Comparison of ENCODE assay signal across 27 cellular contexts in the genomic region with DNA sequence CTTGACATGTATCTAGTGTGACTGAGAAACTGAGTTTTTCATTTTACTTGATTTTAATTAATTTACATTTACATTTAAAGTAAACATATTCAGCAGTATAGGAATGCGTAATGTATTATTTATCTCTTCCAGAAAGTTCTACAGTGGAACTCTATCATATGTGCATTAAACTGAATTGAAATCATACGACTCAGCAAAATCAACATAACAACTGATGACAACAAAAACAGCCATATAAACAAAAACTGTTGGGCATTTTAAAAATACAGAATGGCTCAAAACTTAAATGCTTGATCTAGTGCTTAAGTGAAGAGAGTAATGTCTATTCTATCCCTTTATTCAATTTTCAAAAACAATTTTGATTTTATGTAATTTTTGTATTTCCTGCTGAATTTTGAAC.
DNase-seq lines count a peak whose midpoint lies in the region; ATAC-seq, FAIRE-seq and TF ChIP-seq lines count a peak whose summit lies in the region.
"Had no signal": no experiment of that assay in that cellular context is flagged by ENCODE, and none has a peak within 500 bp of the region (broad histone marks: within the 10 kb centered on the region; RNA-seq: fewer than 3 reads in every experiment).

No MANE protein-coding gene starts in this region.

- FAIRE-seq in HepG2 (lab: Jason Lieb, UNC) (no peak), K562 (lab: Jason Lieb, UNC) (no peak), small intestine (lab: Jason Lieb, UNC) (no peak)
- FAIRE-seq: GM12878, GM12892, GM18507 had no signal

- no peak overlapping the region for H4K91ac ChIP-seq in IMR-90 (ENCODE audit: insufficient read depth, low read depth, low read length)

- no peaks in the 10 kb centered on the region for H3K27me3 ChIP-seq in HepG2 (ENCODE audit: control insufficient read depth in 1 of 2, insufficient read depth in 2 of 2, low read length in 2 of 2)
- no peaks in the 10 kb centered on the region for H3K27me3 ChIP-seq in right lobe of liver
- no peaks in the 10 kb centered on the region; the same call in 1 of the 2 replicates for H3K27me3 ChIP-seq in IMR-90 (ENCODE audit: control insufficient read depth, insufficient read depth, low read length)
- no peaks in the 10 kb centered on the region for H3K27me3 ChIP-seq in K562 (ENCODE audit: control insufficient read depth in 2 of 2, insufficient read depth in 2 of 2, low read length in 2 of 2)
- no peaks in the 10 kb centered on the region for H3K27me3 ChIP-seq in smooth muscle cell (ENCODE audit: low read depth)
- no peaks in the 10 kb centered on the region for H3K27me3 ChIP-seq in Karpas-422 (ENCODE audit: low read length)
- H3K27me3 ChIP-seq in small intestine (ENCODE audit: control insufficient read depth in 2 of 2, insufficient read depth in 2 of 2, low read length in 2 of 2): no peaks in the 10 kb centered on the region
- H3K27me3 ChIP-seq: BE2C, BLaER1 had no signal

- H3K9ac ChIP-seq in HepG2 (ENCODE audit: insufficient read depth, low read depth, low read length) (no peak overlapping the region), IMR-90 (ENCODE audit: low read depth, low read length) (no peak overlapping the region), K562 (ENCODE audit: insufficient read depth in 1 of 2, low read depth in 2 of 2, low read length in 2 of 2) (no peak overlapping the region), smooth muscle cell (ENCODE audit: low read depth) (no peak overlapping the region), Karpas-422 (ENCODE audit: low read length) (no peak overlapping the region)
- H3K9ac ChIP-seq: BLaER1 had no signal

- H2AK5ac ChIP-seq in IMR-90 (ENCODE audit: low read depth, low read length): no peak overlapping the region

- H3K4me1 ChIP-seq in HepG2 (ENCODE audit: insufficient read depth, low read length): no peaks in the 10 kb centered on the region
- H3K4me1 ChIP-seq in right lobe of liver: no peaks in the 10 kb centered on the region
- peaks cover 3% of the 10 kb centered on the region for H3K4me1 ChIP-seq in IMR-90 (ENCODE audit: control insufficient read depth, insufficient read depth, low read length)
- H3K4me1 ChIP-seq in K562 (replicated peaks in 1 of 2; ENCODE audit: control insufficient read depth in 2 of 2, insufficient read depth in 2 of 2, low read length in 2 of 2): no peaks in the 10 kb centered on the region
- peaks cover 16% of the 10 kb centered on the region for H3K4me1 ChIP-seq in smooth muscle cell (ENCODE audit: low read depth)
- H3K4me1 ChIP-seq in Karpas-422 (ENCODE audit: low read length): no peaks in the 10 kb centered on the region
- no peaks in the 10 kb centered on the region for H3K4me1 ChIP-seq in small intestine (ENCODE audit: control insufficient read depth in 2 of 2, insufficient read depth in 1 of 2, low read depth in 1 of 2, low read length in 1 of 2)
- H3K4me1 ChIP-seq: BE2C, BLaER1 had no signal

- no peaks in the 10 kb centered on the region for H3F3A ChIP-seq in smooth muscle cell (ENCODE audit: low read depth)

- H2BK15ac ChIP-seq in IMR-90 (ENCODE audit: low read depth, low read length): no peak overlapping the region

- CTCF ChIA-PET in HepG2 (lab: Yijun Ruan, JAX; ENCODE audit: low intra/inter-chr PET ratio, low total read pairs): no interaction called here
- CTCF ChIA-PET in IMR-90 (lab: Yijun Ruan, JAX): no interaction called here
- CTCF ChIA-PET in K562 (lab: Yijun Ruan, JAX; ENCODE audit: low intra/inter-chr PET ratio): no interaction called here

- no peak for ATAC-seq in HepG2
- no peak for ATAC-seq in right lobe of liver
- ATAC-seq in IMR-90 (ENCODE audit: low read depth): no peak
- no peak for ATAC-seq in K562
- ATAC-seq in GM21529 (IDR thresholded peaks at IDR 0.05; ENCODE audit: unreplicated experiment): no peak
- ATAC-seq: GM12878 had no signal

- no peak overlapping the region for H3K56ac ChIP-seq in IMR-90 (ENCODE audit: extremely low read depth, insufficient read depth, low read length)

- H3K36me3 ChIP-seq in HepG2 (replicated peaks in 1 of 2; ENCODE audit: control insufficient read depth in 1 of 2, insufficient read depth in 2 of 2, low read length in 2 of 2) (no peaks in the 10 kb centered on the region), right lobe of liver (no peaks in the 10 kb centered on the region), IMR-90 (ENCODE audit: control insufficient read depth, insufficient read depth, low read length) (no peaks in the 10 kb centered on the region), K562 (ENCODE audit: control insufficient read depth, insufficient read depth, low read length) (no peaks in the 10 kb centered on the region), smooth muscle cell (ENCODE audit: low read depth) (no peaks in the 10 kb centered on the region), Karpas-422 (ENCODE audit: insufficient read depth, low read length) (no peaks in the 10 kb centered on the region), small intestine (ENCODE audit: control insufficient read depth in 2 of 2, insufficient read depth in 2 of 2, low read length in 2 of 2) (no peaks in the 10 kb centered on the region)
- H3K36me3 ChIP-seq: BE2C, BLaER1 had no signal

- no peak overlapping the region for H2AK9ac ChIP-seq in IMR-90 (replicated peaks; ENCODE audit: low read depth, low read length, poor library complexity)

- H3K27ac ChIP-seq in HepG2 (ENCODE audit: extremely low read length, insufficient read depth, low read length) (no peak overlapping the region), right lobe of liver (no peak overlapping the region), IMR-90 (ENCODE audit: insufficient read depth, low read length) (no peak overlapping the region), K562 (ENCODE audit: extremely low read depth, low read depth, low read length) (no peak overlapping the region), smooth muscle cell (ENCODE audit: low read depth) (no peak overlapping the region), Karpas-422 (ENCODE audit: low read length) (no peak overlapping the region), small intestine (ENCODE audit: low read depth in 1 of 2, low read length in 1 of 2) (no peak overlapping the region)
- H3K27ac ChIP-seq: 22Rv1, BLaER1 had no signal

- H3K79me1 ChIP-seq in IMR-90 (ENCODE audit: low read depth in 1 of 2, low read length in 2 of 2): no peaks in the 10 kb centered on the region

- no peak overlapping the region for H3K23ac ChIP-seq in IMR-90 (ENCODE audit: low read depth, low read length)

- DNase-seq in HepG2 (ENCODE audit: low spot score) (no peak), right lobe of liver (no peak), IMR-90 (no peak), K562 (ENCODE audit: extremely low read depth in 1 of 4, low spot score in 3 of 4) (no peak), smooth muscle cell (lab: John Stamatoyannopoulos, UW; ENCODE audit: unreplicated experiment) (no peak), Karpas-422 (no peak), small intestine (no peak)
- DNase-seq: ACHN; BE2C; C1 segment of cervical spinal cord; CD4-positive, alpha-beta memory T cell; CD4-positive, CD25-positive, alpha-beta regulatory T cell; CD8-positive, alpha-beta memory T cell; COR-L47; DMS 273 treated with DMSO at 0.1 percent for 48 hours; DMS153; DMS53; DMS79; DND-41; EL; GDM1 had no signal

- H3K9me3 ChIP-seq in HepG2 (ENCODE audit: low read length): peaks cover 9% of the 10 kb centered on the region; the same call in 1 of the 2 replicates
- no peaks in the 10 kb centered on the region for H3K9me3 ChIP-seq in right lobe of liver
- H3K9me3 ChIP-seq in IMR-90 (ENCODE audit: control insufficient read depth, insufficient read depth, low read length): peaks cover 9% of the 10 kb centered on the region; the same call in 1 of the 2 replicates
- H3K9me3 ChIP-seq in K562 (replicated peaks; ENCODE audit: control insufficient read depth, insufficient read depth, low read depth, low read length): no peaks in the 10 kb centered on the region
- no peaks in the 10 kb centered on the region for H3K9me3 ChIP-seq in smooth muscle cell (replicated peaks; ENCODE audit: low read depth)
- no peaks in the 10 kb centered on the region for H3K9me3 ChIP-seq in Karpas-422 (ENCODE audit: low read length)
- no peaks in the 10 kb centered on the region for H3K9me3 ChIP-seq in small intestine (ENCODE audit: control insufficient read depth, low read depth)
- H3K9me3 ChIP-seq: BE2C had no signal

- H3K9me1 ChIP-seq in IMR-90 (ENCODE audit: insufficient read depth, low read length) (no peaks in the 10 kb centered on the region), K562 (ENCODE audit: control insufficient read depth, insufficient read depth, low read length) (no peaks in the 10 kb centered on the region)

- no peak overlapping the region for H2BK5ac ChIP-seq in IMR-90 (ENCODE audit: low read depth, low read length, poor library complexity, severe bottlenecking)

- no peak overlapping the region for H4K8ac ChIP-seq in IMR-90 (ENCODE audit: low read depth in 2 of 2, low read length in 2 of 2)

- POLR2A ChIA-PET in HepG2 (lab: Yijun Ruan, JAX): no interaction called here
- POLR2A ChIA-PET in IMR-90 (lab: Charles Lee; ENCODE audit: unreplicated experiment): no interaction called here
- POLR2A ChIA-PET in K562 (lab: Yijun Ruan, JAX): no interaction called here

- H3K4me2 ChIP-seq in HepG2 (ENCODE audit: low read depth, low read length) (no peak overlapping the region), IMR-90 (ENCODE audit: low read depth, low read length) (no peak overlapping the region), K562 (ENCODE audit: insufficient read depth, low read length) (no peak overlapping the region), smooth muscle cell (peak overlapping the region; percentile 5), Karpas-422 (ENCODE audit: low read depth, low read length, poor library complexity, severe bottlenecking) (no peak overlapping the region)
- H3K4me2 ChIP-seq: BLaER1 had no signal

- no peak overlapping the region for H2BK20ac ChIP-seq in IMR-90 (ENCODE audit: low read depth, low read length)

- H2AFZ ChIP-seq in HepG2 (ENCODE audit: low read length) (no peak overlapping the region), IMR-90 (replicated peaks; ENCODE audit: low read length, poor library complexity) (no peak overlapping the region), K562 (ENCODE audit: low read depth, low read length) (no peak overlapping the region), smooth muscle cell (ENCODE audit: low read depth) (no peak overlapping the region), Karpas-422 (ENCODE audit: low read length) (no peak overlapping the region)

- H3K79me2 ChIP-seq in HepG2 (ENCODE audit: insufficient read depth, low read length) (no peaks in the 10 kb centered on the region), K562 (ENCODE audit: control insufficient read depth, insufficient read depth, low read length) (no peaks in the 10 kb centered on the region), smooth muscle cell (ENCODE audit: low read depth) (no peaks in the 10 kb centered on the region), Karpas-422 (ENCODE audit: low read length) (no peaks in the 10 kb centered on the region)

- H4K5ac ChIP-seq in IMR-90 (ENCODE audit: low read depth, low read length): no peak overlapping the region

- in situ Hi-C loops in HepG2 (cut with HindIII; ENCODE audit: extremely low pct_ligation_motif_present, low pct_unique_long_range_greater_than_20kb): no loop called here
- in situ Hi-C loops in IMR-90 (cut with MboI; ENCODE audit: low sequenced_read_pairs): no loop called here
- in situ Hi-C loops in K562 (cut with MboI): no loop called here

- TF ChIP-seq CTCF in HepG2 (CRISPR knock-in tag; IDR thresholded peaks at IDR 0.05) (no peak), right lobe of liver (IDR thresholded peaks at IDR 0.05) (no peak), IMR-90 (conservative IDR thresholded peaks at IDR 0.05; ENCODE audit: low read depth, low read length) (no peak), K562 (IDR thresholded peaks at IDR 0.05 in 2 of 3, conservative IDR thresholded peaks at IDR 0.05 in 1 of 3; ENCODE audit: insufficient read depth in 2 of 3, low read depth in 1 of 3, low read length in 3 of 3) (no peak), smooth muscle cell (IDR thresholded peaks at IDR 0.05; ENCODE audit: borderline replicate concordance, insufficient read depth, poor library complexity, severe bottlenecking) (no peak)

- dilution Hi-C loops in IMR-90 (cut with HindIII; ENCODE audit: low sequenced_read_pairs, unreplicated experiment): no loop called here

- no peak overlapping the region for H3K4ac ChIP-seq in IMR-90 (ENCODE audit: low read depth, low read length)

- H4K20me1 ChIP-seq in HepG2 (ENCODE audit: insufficient read depth, low read length) (no peaks in the 10 kb centered on the region), IMR-90 (ENCODE audit: insufficient read depth, low read length) (no peaks in the 10 kb centered on the region), K562 (replicated peaks; ENCODE audit: control insufficient read depth, insufficient read depth, low read length) (no peaks in the 10 kb centered on the region), smooth muscle cell (ENCODE audit: low read depth) (no peaks in the 10 kb centered on the region), Karpas-422 (ENCODE audit: insufficient read depth, low read depth, low read length) (no peaks in the 10 kb centered on the region)
- H4K20me1 ChIP-seq: BLaER1 had no signal

- TF ChIP-seq EP300 in HepG2 (IDR thresholded peaks at IDR 0.05; ENCODE audit: low read depth in 2 of 2, low read length in 2 of 2): no peak
- no peak for TF ChIP-seq EP300 in HepG2 (CRISPR knock-in tag; IDR thresholded peaks at IDR 0.05; ENCODE audit: borderline replicate concordance)
- TF ChIP-seq EP300 in K562 (IDR thresholded peaks at IDR 0.05; ENCODE audit: low read length): no peak

- H3K4me3 ChIP-seq in HepG2 (replicated peaks in 1 of 3; ENCODE audit: insufficient read depth in 1 of 3, low read depth in 2 of 3, low read length in 3 of 3): no peak overlapping the region
- H3K4me3 ChIP-seq in right lobe of liver: no peak overlapping the region
- H3K4me3 ChIP-seq in IMR-90 (ENCODE audit: insufficient read depth, low read depth, low read length): no peak overlapping the region
- H3K4me3 ChIP-seq in K562: no peak overlapping the region
- H3K4me3 ChIP-seq in smooth muscle cell: no peak overlapping the region
- no peak overlapping the region for H3K4me3 ChIP-seq in Karpas-422 (ENCODE audit: low read length)
- no peak overlapping the region for H3K4me3 ChIP-seq in small intestine (ENCODE audit: low read depth in 1 of 2, low read length in 2 of 2)
- H3K4me3 ChIP-seq: BLaER1, GM12878 had no signal

- H2BK120ac ChIP-seq in IMR-90 (ENCODE audit: low read depth, low read length): no peak overlapping the region

- H3K9me2 ChIP-seq in Karpas-422 (replicated peaks; ENCODE audit: insufficient read depth, low read length): no peaks in the 10 kb centered on the region

- WGBS in HepG2 (ENCODE audit: low lambda C conversion rate): 24% methylated on average over 2 of the region's 2 CpGs
- WGBS in right lobe of liver (ENCODE audit: insufficient coverage, low coverage, low lambda C conversion rate, missing lambda C conversion rate): 93% methylated on average over 2 of the region's 2 CpGs
- WGBS in IMR-90 (ENCODE audit: extremely low coverage in 2 of 2, insufficient read length in 1 of 2), 2 experiments: no CpG with 5 or more reads among the region's 2 CpGs
- 11% methylated on average over 2 of the region's 2 CpGs for WGBS in K562 (ENCODE audit: insufficient coverage, low coverage, missing lambda C conversion rate)
- WGBS in smooth muscle cell (ENCODE audit: low lambda C conversion rate): 98% methylated on average over 2 of the region's 2 CpGs
- 89 to 97% (median 93%) methylated on average over 2 of the region's 2 CpGs for WGBS in small intestine, 3 donors

- H3K18ac ChIP-seq in IMR-90 (ENCODE audit: low read depth, low read length): peak overlapping the region; percentile 33; the same call in 1 of the 2 replicates

- TF ChIP-seq RAD21 in HepG2 (CRISPR knock-in tag; IDR thresholded peaks at IDR 0.05) (no peak), IMR-90 (IDR thresholded peaks at IDR 0.05; ENCODE audit: low read length) (no peak), K562 (CRISPR knock-in tag; conservative IDR thresholded peaks at IDR 0.05 in 1 of 2, IDR thresholded peaks at IDR 0.05 in 1 of 2) (no peak)

- no peak overlapping the region for H3K14ac ChIP-seq in IMR-90 (replicated peaks; ENCODE audit: low read depth, low read length)

- no peak for TF ChIP-seq POLR2A in HepG2 (IDR thresholded peaks at IDR 0.05; ENCODE audit: insufficient read depth in 1 of 2, low read depth in 2 of 2, low read length in 2 of 2)
- no peak for TF ChIP-seq POLR2A in right lobe of liver (IDR thresholded peaks at IDR 0.05)
- TF ChIP-seq POLR2A in IMR-90 (IDR thresholded peaks at IDR 0.05; ENCODE audit: low read depth, low read length): no peak
- TF ChIP-seq POLR2A in K562 (conservative IDR thresholded peaks at IDR 0.05): no peak

- BruUV-seq in HepG2 (replicated peaks; lab: Mats Ljungman, UMichigan) (no TSS peak), IMR-90 (replicated peaks; lab: Mats Ljungman, UMichigan) (no TSS peak), K562 (replicated peaks; lab: Mats Ljungman, UMichigan) (no TSS peak)

- intact Hi-C loops in HepG2 (cut with micrococcal nuclease; ENCODE audit: unreplicated experiment) (no loop called here), right lobe of liver (cut with DNase I) (no loop called here), IMR-90 (cut with micrococcal nuclease) (no loop called here), K562 (cut with micrococcal nuclease) (no loop called here)

Comparison
In these comparisons a context has a peak if more than half of its experiments do, and no peak if none do; other contexts are left out.
1. Of the 241 proteins assayed by ChIP-seq in both HepG2 and K562: peak only in HepG2: none; only in K562: none; in both: MAFF and MAFK; in neither: 239.